21 cellular contexts compared by ENCODE assay signal in the genomic region with DNA sequence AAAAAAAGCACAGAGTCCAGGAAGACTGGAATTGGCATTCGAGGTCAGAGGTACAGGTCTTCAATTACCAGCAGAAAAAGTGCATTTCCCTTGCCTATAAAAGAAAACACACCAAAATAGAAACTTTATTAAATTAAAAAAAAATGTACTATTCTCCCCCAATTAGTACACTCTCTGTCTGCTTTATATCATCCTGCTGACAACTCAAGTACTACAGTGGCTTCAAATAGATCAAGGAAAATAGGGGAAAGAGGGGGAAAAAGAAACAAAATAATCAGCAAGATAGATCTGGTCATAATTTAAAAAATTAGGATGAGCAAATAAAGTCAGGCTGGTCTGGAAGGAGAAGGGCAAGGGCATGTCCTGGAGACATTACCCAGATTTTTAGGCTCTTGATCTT.
A peak's percentile ranks its signal among the peaks of the same experiment; 100 is the strongest.
DNase-seq lines count a peak whose midpoint lies in the region; ATAC-seq, FAIRE-seq and TF ChIP-seq lines count a peak whose summit lies in the region.
"Had no signal": no experiment of that assay in that cellular context is flagged by ENCODE, and none has a peak within 500 bp of the region (broad histone marks: within the 10 kb centered on the region; RNA-seq: fewer than 3 reads in every experiment).

No MANE protein-coding gene starts in this region.

- WGBS in SK-N-SH (ENCODE audit: low lambda C conversion rate): 3% methylated on average over 1 of the region's 1 CpG

- no peaks in the 10 kb centered on the region for H4K20me1 ChIP-seq in SK-N-SH (ENCODE audit: insufficient read depth)
- H4K20me1 ChIP-seq: BLaER1 treated with 17β-estradiol and CSF1 and Interleukin-3, amounts not matched to agents 10 nM and 100 nM had no signal

- TF ChIP-seq CTCF in D721Med (IDR thresholded peaks at IDR 0.05; ENCODE audit: insufficient read depth, missing control alignments) (no peak), SK-N-SH (IDR thresholded peaks at IDR 0.05) (no peak)

- H3K27ac ChIP-seq in SK-N-SH (ENCODE audit: low read depth in 2 of 2, low read length in 1 of 2): no peak overlapping the region
- H3K27ac ChIP-seq: 22Rv1; A549; BLaER1 treated with 17β-estradiol and CSF1 and Interleukin-3, amounts not matched to agents 10 nM and 100 nM; C4-2B had no signal

- H3K4me1 ChIP-seq in SK-N-SH (ENCODE audit: control insufficient read depth in 1 of 2, insufficient read depth in 2 of 2, low read depth in 1 of 2, low read length in 1 of 2): peaks cover 0 to 16% of the 10 kb centered on the region in 2 experiments; a peak in 2 of 4 replicates
- H3K4me1 ChIP-seq: A549; BLaER1 treated with 17β-estradiol and CSF1 and Interleukin-3, amounts not matched to agents 10 nM and 100 nM; Caco-2 had no signal

- no peaks in the 10 kb centered on the region for H3K36me3 ChIP-seq in SK-N-SH (replicated peaks in 1 of 2; ENCODE audit: control insufficient read depth in 1 of 2, insufficient read depth in 2 of 2, low read length in 1 of 2)
- H3K36me3 ChIP-seq: BLaER1 treated with 17β-estradiol and CSF1 and Interleukin-3, amounts not matched to agents 10 nM and 100 nM had no signal

- FAIRE-seq in D721Med (lab: Jason Lieb, UNC) (peak; percentile 16), endometrium (lab: Jason Lieb, UNC) (peak; percentile 43)
- FAIRE-seq: G401.6, GM12891 had no signal

- H3K9ac ChIP-seq in SK-N-SH: no peak overlapping the region
- H3K9ac ChIP-seq: BLaER1 treated with 17β-estradiol and CSF1 and Interleukin-3, amounts not matched to agents 10 nM and 100 nM had no signal

- no peaks in the 10 kb centered on the region for H3F3A ChIP-seq in SK-N-SH (replicated peaks; ENCODE audit: insufficient read depth)

- CTCF ChIA-PET in SK-N-SH (lab: Yijun Ruan, JAX): interaction anchor here (1.8 kb wide), 1 partner anchor 83 kb away, joined by 5 read pairs; no protein-coding TSS in a partner anchor

- ATAC-seq in HG03378 (IDR thresholded peaks at IDR 0.05; ENCODE audit: unreplicated experiment): no peak
- ATAC-seq: A549; CD8-positive, alpha-beta T cell had no signal

- no peak for DNase-seq in D721Med (ENCODE audit: insufficient read length, low spot score)
- no peak for DNase-seq in SK-N-SH
- DNase-seq in DMS79 treated with DMSO at 0.1 percent for 48 hours (lab: John Stamatoyannopoulos, UW): no peak
- DNase-seq: AML-193; Caco-2; Calu3; CD4-positive, alpha-beta T cell; CD8-positive, alpha-beta T cell; DMS 273 treated with DMSO at 0.1 percent for 48 hours; DMS153; DMS53; DMS79; GF-D8 had no signal

- POLR2A ChIA-PET in SK-N-SH (lab: Yijun Ruan, JAX): no interaction called here

- peak in 1 of 2 experiments; percentile 29; a peak in 1 of 4 replicates for TF ChIP-seq EP300 in SK-N-SH (IDR thresholded peaks at IDR 0.05; ENCODE audit: borderline replicate concordance in 1 of 2, low read depth in 1 of 2, low read length in 1 of 2)

- TF ChIP-seq RAD21 in SK-N-SH (IDR thresholded peaks at IDR 0.05; ENCODE audit: low read length): no peak

- no peaks in the 10 kb centered on the region for H3K9me3 ChIP-seq in SK-N-SH
- H3K9me3 ChIP-seq: A549; BLaER1 treated with 17β-estradiol and CSF1 and Interleukin-3, amounts not matched to agents 10 nM and 100 nM; Caco-2 had no signal

- no peaks in the 10 kb centered on the region for H3K27me3 ChIP-seq in SK-N-SH (ENCODE audit: insufficient read depth)
- H3K27me3 ChIP-seq: BLaER1 treated with 17β-estradiol and CSF1 and Interleukin-3, amounts not matched to agents 10 nM and 100 nM had no signal

- no peaks in the 10 kb centered on the region for H3K9me2 ChIP-seq in SK-N-SH

- no peaks in the 10 kb centered on the region for H3K79me2 ChIP-seq in SK-N-SH (ENCODE audit: insufficient read depth)

- no peak overlapping the region for H3K4me2 ChIP-seq in SK-N-SH
- H3K4me2 ChIP-seq: A549; BLaER1 treated with 17β-estradiol and CSF1 and Interleukin-3, amounts not matched to agents 10 nM and 100 nM had no signal

- no peak overlapping the region for H3K4me3 ChIP-seq in SK-N-SH (ENCODE audit: low read depth in 2 of 2, low read length in 1 of 2)
- H3K4me3 ChIP-seq: A549; BLaER1 treated with 17β-estradiol and CSF1 and Interleukin-3, amounts not matched to agents 10 nM and 100 nM had no signal

- H2AFZ ChIP-seq in SK-N-SH (ENCODE audit: low read depth): no peak overlapping the region

TF ChIP-seq in SK-N-SH, 30 proteins besides CTCF, POLR2A, EP300 and RAD21:
- peak; percentile 56; the same call in 1 of the 2 replicates for TF ChIP-seq GATA2 (CRISPR knock-in tag; IDR thresholded peaks at IDR 0.05)
- no peak for TF ChIP-seq SMC3 (IDR thresholded peaks at IDR 0.05; ENCODE audit: low read depth, low read length)
- TF ChIP-seq, protein P1, sequence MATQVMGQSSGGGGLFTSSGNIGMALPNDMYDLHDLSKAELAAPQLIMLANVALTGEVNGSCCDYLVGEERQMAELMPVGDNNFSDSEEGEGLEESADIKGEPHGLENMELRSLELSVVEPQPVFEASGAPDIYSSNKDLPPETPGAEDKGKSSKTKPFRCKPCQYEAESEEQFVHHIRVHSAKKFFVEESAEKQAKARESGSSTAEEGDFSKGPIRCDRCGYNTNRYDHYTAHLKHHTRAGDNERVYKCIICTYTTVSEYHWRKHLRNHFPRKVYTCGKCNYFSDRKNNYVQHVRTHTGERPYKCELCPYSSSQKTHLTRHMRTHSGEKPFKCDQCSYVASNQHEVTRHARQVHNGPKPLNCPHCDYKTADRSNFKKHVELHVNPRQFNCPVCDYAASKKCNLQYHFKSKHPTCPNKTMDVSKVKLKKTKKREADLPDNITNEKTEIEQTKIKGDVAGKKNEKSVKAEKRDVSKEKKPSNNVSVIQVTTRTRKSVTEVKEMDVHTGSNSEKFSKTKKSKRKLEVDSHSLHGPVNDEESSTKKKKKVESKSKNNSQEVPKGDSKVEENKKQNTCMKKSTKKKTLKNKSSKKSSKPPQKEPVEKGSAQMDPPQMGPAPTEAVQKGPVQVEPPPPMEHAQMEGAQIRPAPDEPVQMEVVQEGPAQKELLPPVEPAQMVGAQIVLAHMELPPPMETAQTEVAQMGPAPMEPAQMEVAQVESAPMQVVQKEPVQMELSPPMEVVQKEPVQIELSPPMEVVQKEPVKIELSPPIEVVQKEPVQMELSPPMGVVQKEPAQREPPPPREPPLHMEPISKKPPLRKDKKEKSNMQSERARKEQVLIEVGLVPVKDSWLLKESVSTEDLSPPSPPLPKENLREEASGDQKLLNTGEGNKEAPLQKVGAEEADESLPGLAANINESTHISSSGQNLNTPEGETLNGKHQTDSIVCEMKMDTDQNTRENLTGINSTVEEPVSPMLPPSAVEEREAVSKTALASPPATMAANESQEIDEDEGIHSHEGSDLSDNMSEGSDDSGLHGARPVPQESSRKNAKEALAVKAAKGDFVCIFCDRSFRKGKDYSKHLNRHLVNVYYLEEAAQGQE (IDR thresholded peaks at IDR 0.05; ENCODE audit: low read depth, low read length): no peak
- TF ChIP-seq TEAD4 (IDR thresholded peaks at IDR 0.05; ENCODE audit: borderline replicate concordance, insufficient read depth): no peak
TF ChIP-seq in SK-N-SH: peak in this region for 1.
